Comparison of ENCODE assay signal across 16 cellular contexts in genomic region chr9:14308751-14309140, GRCh38. TPM values are rescaled to one million over a fixed set of nuclear protein-coding genes. Genes with fewer than 3 reads are reported as not detected.
A peak's percentile ranks its signal among the peaks of the same experiment; 100 is the strongest.
DNase-seq lines count a peak whose midpoint lies in the region; ATAC-seq, FAIRE-seq and TF ChIP-seq lines count a peak whose summit lies in the region.
"Had no signal": no experiment of that assay in that cellular context is flagged by ENCODE, and none has a peak within 500 bp of the region (broad histone marks: within the 10 kb centered on the region; RNA-seq: fewer than 3 reads in every experiment).

No MANE protein-coding gene starts in this region.

- peak overlapping the region in 1 of 2 donors; percentile 7 for H3K9ac ChIP-seq in kidney (ENCODE audit: low read length in 2 of 2)

- H3K9me2 ChIP-seq in PC-9 (ENCODE audit: insufficient read depth): no peaks in the 10 kb centered on the region

- intact Hi-C loops in PC-9 (cut with micrococcal nuclease; ENCODE audit: unreplicated experiment) (no loop called here), MCF 10A (cut with micrococcal nuclease) (no loop called here), kidney (cut with DNase I) (no loop called here)

- H3K4me3 Mint-ChIP-seq in MCF 10A (ENCODE audit: unreplicated experiment): peak overlapping the region; percentile 80
- H3K4me3 Mint-ChIP-seq: activated CD4-positive, alpha-beta memory T cell treated with anti-CD3 and anti-CD28 coated beads, Interleukin-2, amount 10 ng/mL, durations not matched to agents 7 days and 5 days; CD4-positive, alpha-beta memory T cell; T-helper 2 cell treated with Interferon-gamma antibody and Interleukin-4, amounts not matched to agents 5 μg/mL and 100 μg/mL, for 36 hours had no signal

- H3K4me1 ChIP-seq in PC-9 (replicated peaks; ENCODE audit: insufficient read depth): peaks cover 21% of the 10 kb centered on the region
- H3K4me1 ChIP-seq in kidney (ENCODE audit: control insufficient read depth in 1 of 2, insufficient read depth in 1 of 2, low read depth in 1 of 2, low read length in 2 of 2): peaks cover 2 to 13% of the 10 kb centered on the region in 2 donors
- peaks cover 0 to 2% of the 10 kb centered on the region in 2 donors for H3K4me1 ChIP-seq in small intestine (ENCODE audit: control insufficient read depth in 2 of 2, insufficient read depth in 1 of 2, low read depth in 1 of 2, low read length in 1 of 2)

- H3K4me3 ChIP-seq in PC-9: no peak overlapping the region
- peak overlapping the region; percentile 42 to 75 for H3K4me3 ChIP-seq in kidney (ENCODE audit: low read length in 2 of 2)
- H3K4me3 ChIP-seq in small intestine (ENCODE audit: low read depth in 1 of 2, low read length in 2 of 2): peak overlapping the region in 1 of 2 donors; percentile 19
- H3K4me3 ChIP-seq: MG63, ovary had no signal

- H3K79me2 ChIP-seq in PC-9 (ENCODE audit: low read depth): peaks cover 88% of the 10 kb centered on the region

- no peak overlapping the region for H3K27ac ChIP-seq in PC-9
- no peak overlapping the region for H3K27ac ChIP-seq in kidney (ENCODE audit: low read depth in 2 of 2, low read length in 2 of 2)
- peak overlapping the region in 1 of 2 donors; percentile 50 for H3K27ac ChIP-seq in small intestine (ENCODE audit: low read depth in 1 of 2, low read length in 1 of 2)
- H3K27ac ChIP-seq: ovary had no signal

- TF ChIP-seq CTCF in PC-9 (conservative IDR thresholded peaks at IDR 0.05) (no peak), MCF 10A (IDR thresholded peaks at IDR 0.05; ENCODE audit: unreplicated experiment) (no peak), kidney (IDR thresholded peaks at IDR 0.05; ENCODE audit: borderline replicate concordance, extremely low read depth, insufficient read depth) (no peak)

- H3K36me3 ChIP-seq in PC-9 (ENCODE audit: low read depth) (peaks cover 4% of the 10 kb centered on the region; the same call in 1 of the 2 replicates), kidney (ENCODE audit: control insufficient read depth in 1 of 2, insufficient read depth in 2 of 2, low read length in 2 of 2) (peaks cover 8 to 11% of the 10 kb centered on the region in 2 donors), small intestine (ENCODE audit: control insufficient read depth in 2 of 2, insufficient read depth in 2 of 2, low read length in 2 of 2) (peaks cover 0 to 3% of the 10 kb centered on the region in 2 donors)
- H3K36me3 ChIP-seq: ovary had no signal

- no peaks in the 10 kb centered on the region for H3K9me3 Mint-ChIP-seq in MCF 10A (ENCODE audit: unreplicated experiment)
- H3K9me3 Mint-ChIP-seq: activated CD4-positive, alpha-beta memory T cell treated with anti-CD3 and anti-CD28 coated beads, Interleukin-2, amount 10 ng/mL, durations not matched to agents 7 days and 5 days; T-helper 2 cell treated with Interferon-gamma antibody and Interleukin-4, amounts not matched to agents 5 μg/mL and 100 μg/mL, for 36 hours had no signal

- no peaks in the 10 kb centered on the region for H3K27me3 ChIP-seq in PC-9 (ENCODE audit: insufficient read depth, low read depth)
- peaks cover 0 to 2% of the 10 kb centered on the region in 2 donors for H3K27me3 ChIP-seq in small intestine (ENCODE audit: control insufficient read depth in 2 of 2, insufficient read depth in 2 of 2, low read length in 2 of 2)
- H3K27me3 ChIP-seq: MG63, ovary had no signal

- H3K9me3 ChIP-seq in PC-9 (ENCODE audit: insufficient read depth, low read depth): no peaks in the 10 kb centered on the region
- H3K9me3 ChIP-seq in kidney (ENCODE audit: control insufficient read depth in 1 of 2, low read length in 2 of 2): no peaks in the 10 kb centered on the region
- no peaks in the 10 kb centered on the region for H3K9me3 ChIP-seq in small intestine (ENCODE audit: control insufficient read depth, low read depth)
- H3K9me3 ChIP-seq: MG63, ovary had no signal

- H3K36me3 Mint-ChIP-seq in MCF 10A (ENCODE audit: insufficient read depth, unreplicated experiment): peaks cover 24% of the 10 kb centered on the region

- BruUV-seq in PC-9 (replicated peaks; lab: Mats Ljungman, UMichigan) (no TSS peak), MCF 10A (replicated peaks; lab: Mats Ljungman, UMichigan) (no TSS peak)

- peak overlapping the region; percentile 95; the same call in 1 of the 2 replicates for H3K4me2 ChIP-seq in PC-9

- peaks cover 6% of the 10 kb centered on the region; the same call in 1 of the 2 replicates for H4K20me1 ChIP-seq in PC-9 (ENCODE audit: insufficient read depth)

- H3K27ac Mint-ChIP-seq in MCF 10A (ENCODE audit: low read depth, unreplicated experiment): peak overlapping the region; percentile 88
- H3K27ac Mint-ChIP-seq: activated CD4-positive, alpha-beta memory T cell treated with anti-CD3 and anti-CD28 coated beads, Interleukin-2, amount 10 ng/mL, durations not matched to agents 7 days and 5 days; CD4-positive, alpha-beta memory T cell; T-helper 2 cell treated with Interferon-gamma antibody and Interleukin-4, amounts not matched to agents 5 μg/mL and 100 μg/mL, for 36 hours had no signal

- peaks cover 45% of the 10 kb centered on the region for H3K4me1 Mint-ChIP-seq in MCF 10A (ENCODE audit: insufficient read depth, unreplicated experiment)

- POLR2A ChIA-PET in PC-9 (lab: Charles Lee; ENCODE audit: unreplicated experiment): no interaction called here
- POLR2A ChIA-PET in MCF 10A (lab: Yijun Ruan, JAX): interaction anchor here (0.6 to 4.1 kb wide), 26 partner anchors 9 to 880 kb away, joined by 3 to 77 read pairs (median 4); no protein-coding TSS in a partner anchor

- H3F3A ChIP-seq in PC-9 (ENCODE audit: insufficient read depth, low read depth): no peaks in the 10 kb centered on the region; the same call in none of the 2 replicates

- CTCF ChIA-PET in PC-9 (lab: Charles Lee): no interaction called here
- CTCF ChIA-PET in MCF 10A (lab: Yijun Ruan, JAX): interaction anchor here (0.5 to 3.1 kb wide), 5 partner anchors 12 to 881 kb away, joined by 3 to 11 read pairs (median 6); no protein-coding TSS in a partner anchor

- WGBS in small intestine, 3 donors: 10 to 46% (median 28%) methylated on average over 5 of the region's 5 CpGs

- H3K27me3 Mint-ChIP-seq in MCF 10A (ENCODE audit: insufficient read depth, unreplicated experiment): no peaks in the 10 kb centered on the region

- DNase-seq in PC-9 (no peak), MCF 10A (ENCODE audit: unreplicated experiment) (no peak), kidney (no peak), small intestine (peak; percentile 43), T-helper 1 cell (no peak), Ammon's horn (ENCODE audit: low spot score) (no peak)
- DNase-seq: activated CD4-positive, alpha-beta memory T cell treated with anti-CD3 and anti-CD28 coated beads, Interleukin-2, amount 10 ng/mL, durations not matched to agents 7 days and 5 days; cortex of kidney; NCI-H2171 treated with DMSO at 0.1 percent for 48 hours; ovary; stimulated activated CD4-positive, alpha-beta T cell treated with anti-CD3 and anti-CD28 coated beads, Interleukin-4, amount 100 ng/mL, for 1 hour; stimulated activated naive CD4-positive, alpha-beta T cell treated with Interleukin-2 at 50 U/mL for 16 hours had no signal

- ATAC-seq in HG03025 (IDR thresholded peaks at IDR 0.05; ENCODE audit: low FRiP score, unreplicated experiment): no peak

- H2AFZ ChIP-seq in PC-9: no peak overlapping the region

- no peak for FAIRE-seq in kidney (lab: Jason Lieb, UNC)
- FAIRE-seq in small intestine (lab: Jason Lieb, UNC): no peak

RNA-seq across cellular contexts. Expression of gene NFIB, which starts 5.2 kb away (rescaled TPM):
- total RNA-seq in PC-9 (2021): 29.0 and 35.1 TPM in 2 replicates
- 52.2 and 70.8 TPM in 2 replicates for total RNA-seq in MCF 10A (2022)
- total RNA-seq in kidney: 112 TPM
- polyA plus RNA-seq in kidney (ENCODE audit: insufficient read depth, low read depth, low replicate concordance): 15.6 TPM
- 10 to 100 TPM in 2 of 3 donors, 1 to 10 TPM in 1; 7.8 to 15.9 (median 11.2) TPM for polyA plus RNA-seq in small intestine
- total RNA-seq: activated CD4-positive, alpha-beta memory T cell treated with anti-CD3 and anti-CD28 coated beads, Interleukin-2, amount 10 ng/mL, durations not matched to agents 7 days and 5 days; CD4-positive, alpha-beta memory T cell had no signal
- polyA plus RNA-seq: CD4-positive, alpha-beta memory T cell had no signal
